Comparison of ENCODE assay signal across 2 cellular contexts in genomic region chr3:195050296-195050695, GRCh38.
DNase-seq lines count a peak whose midpoint lies in the region; ATAC-seq, FAIRE-seq and TF ChIP-seq lines count a peak whose summit lies in the region.
"Not testable (repeated sequence)": the region's sequence is repeated elsewhere in the genome, so short reads cannot be mapped to it uniquely, and the experiment has no call there.

No MANE protein-coding gene starts in this region.

- not testable (repeated sequence) for H3K9me1 ChIP-seq in K562 (ENCODE audit: control insufficient read depth, insufficient read depth, low read length)

- H3K36me3 ChIP-seq in K562 (ENCODE audit: control insufficient read depth, insufficient read depth, low read length): not testable (repeated sequence)

- POLR2A ChIA-PET in A549 (lab: Yijun Ruan, JAX): not testable (repeated sequence)
- POLR2A ChIA-PET in K562 (lab: Yijun Ruan, JAX): interaction anchor here (0.8 kb wide), 1 partner anchor 11 kb away, joined by 3 read pairs; no protein-coding TSS in a partner anchor

- not testable (repeated sequence) for H3K4me3 ChIP-seq in A549, K562

- in situ Hi-C loops in K562 (cut with MboI): not testable (repeated sequence)

- FAIRE-seq in A549 (lab: Jason Lieb, UNC); K562 (lab: Jason Lieb, UNC): not testable (repeated sequence)

- not testable (repeated sequence) for DNase-seq in A549 (ENCODE audit: low read depth in 1 of 2, low spot score in 1 of 2); K562 (ENCODE audit: extremely low read depth in 1 of 4, low spot score in 3 of 4)

- not testable (repeated sequence) for H3K27ac ChIP-seq in A549; K562 (ENCODE audit: extremely low read depth, low read depth, low read length)

- H3K79me2 ChIP-seq in K562 (ENCODE audit: control insufficient read depth, insufficient read depth, low read length): not testable (repeated sequence)

- intact Hi-C loops in K562 (cut with micrococcal nuclease): not testable (repeated sequence)

- TF ChIP-seq EP300 in A549 (IDR thresholded peaks at IDR 0.05); K562 (IDR thresholded peaks at IDR 0.05; ENCODE audit: low read length): not testable (repeated sequence)

- H2AFZ ChIP-seq in K562 (ENCODE audit: low read depth, low read length): not testable (repeated sequence)

- H3K27me3 ChIP-seq in K562 (ENCODE audit: control insufficient read depth in 2 of 2, insufficient read depth in 2 of 2, low read length in 2 of 2): peaks cover 3 to 50% of the 10 kb centered on the region in 2 experiments

- not testable (repeated sequence) for TF ChIP-seq POLR2A in A549 (IDR thresholded peaks at IDR 0.05; ENCODE audit: low read length); K562 (conservative IDR thresholded peaks at IDR 0.05)

- not testable (repeated sequence) for H3K9ac ChIP-seq in K562 (ENCODE audit: insufficient read depth in 1 of 2, low read depth in 2 of 2, low read length in 2 of 2)

- ATAC-seq in A549, K562: not testable (repeated sequence)

- CTCF ChIA-PET in A549 (lab: Yijun Ruan, JAX); K562 (lab: Yijun Ruan, JAX; ENCODE audit: low intra/inter-chr PET ratio): not testable (repeated sequence)

- TF ChIP-seq CTCF in A549 (IDR thresholded peaks at IDR 0.05); K562 (IDR thresholded peaks at IDR 0.05 in 2 of 3, conservative IDR thresholded peaks at IDR 0.05 in 1 of 3; ENCODE audit: insufficient read depth in 2 of 3, low read depth in 1 of 3, low read length in 3 of 3): not testable (repeated sequence)

- H3K9me3 ChIP-seq in A549; K562 (replicated peaks; ENCODE audit: control insufficient read depth, insufficient read depth, low read depth, low read length): not testable (repeated sequence)

- TF ChIP-seq RAD21 in A549 (conservative IDR thresholded peaks at IDR 0.05 in 1 of 2, IDR thresholded peaks at IDR 0.05 in 1 of 2); K562 (CRISPR knock-in tag; conservative IDR thresholded peaks at IDR 0.05 in 1 of 2, IDR thresholded peaks at IDR 0.05 in 1 of 2): not testable (repeated sequence)

- H4K20me1 ChIP-seq in K562 (replicated peaks; ENCODE audit: control insufficient read depth, insufficient read depth, low read length): not testable (repeated sequence)

- 41% methylated on average over 5 of the region's 5 CpGs for WGBS in A549 (ENCODE audit: missing lambda C conversion rate)
- WGBS in K562 (ENCODE audit: insufficient coverage, low coverage, missing lambda C conversion rate): 14% methylated on average over 5 of the region's 5 CpGs

- not testable (repeated sequence) for BruUV-seq in K562 (replicated peaks; lab: Mats Ljungman, UMichigan)

- H3K4me2 ChIP-seq in A549; K562 (ENCODE audit: insufficient read depth, low read length): not testable (repeated sequence)

- not testable (repeated sequence) for H3K4me1 ChIP-seq in A549; K562 (replicated peaks in 1 of 2; ENCODE audit: control insufficient read depth in 2 of 2, insufficient read depth in 2 of 2, low read length in 2 of 2)

TF ChIP-seq in A549, 52 proteins besides CTCF, POLR2A, EP300 and RAD21:
- peak; percentile 68; the same call in 1 of the 2 replicates for TF ChIP-seq RNF2 (IDR thresholded peaks at IDR 0.05; ENCODE audit: borderline replicate concordance, low read depth)

TF ChIP-seq in K562, 482 proteins besides CTCF, POLR2A, EP300 and RAD21:
- TF ChIP-seq CBX8 (IDR thresholded peaks at IDR 0.05; ENCODE audit: borderline replicate concordance, extremely low read depth, low read depth, low read length, poor library complexity, severe bottlenecking): peak; percentile 59
